In the genomic region with DNA sequence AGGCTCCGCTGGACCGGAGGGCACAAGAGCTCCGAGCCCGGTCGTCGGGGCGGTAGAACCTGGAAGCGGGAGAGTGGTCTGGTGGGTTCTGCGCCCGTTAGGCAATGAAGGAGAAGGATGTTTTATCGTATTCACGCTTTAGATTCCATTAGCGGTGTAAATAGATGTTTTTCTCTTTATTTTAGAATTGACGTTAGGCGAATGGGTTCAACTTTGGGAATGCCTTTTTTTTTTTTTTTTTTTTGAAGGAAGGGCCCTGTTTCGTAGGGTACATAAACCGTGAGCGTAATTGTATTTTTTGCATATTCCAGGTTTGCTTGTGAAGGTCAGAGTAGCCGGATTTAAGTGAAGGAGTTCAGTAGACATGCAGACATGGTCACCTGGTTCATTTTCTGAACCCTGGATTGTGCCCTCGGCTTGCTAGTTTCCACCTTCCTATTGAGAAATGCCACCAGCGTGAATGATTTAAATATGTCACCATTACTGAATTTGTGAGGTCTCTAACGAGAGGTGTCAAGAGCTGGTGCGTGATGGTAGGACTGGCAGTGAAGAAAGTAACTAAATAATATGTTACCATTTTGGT, we compare ENCODE assay signal across 8 cellular contexts. TPM values are rescaled to one million over a fixed set of nuclear protein-coding genes. Genes with fewer than 3 reads are reported as not detected.
DNase-seq lines count a peak whose midpoint lies in the region; ATAC-seq and TF ChIP-seq lines count a peak whose summit lies in the region.

No MANE protein-coding gene starts in this region.

- H3K4me3 Mint-ChIP-seq in activated CD4-positive, alpha-beta T cell treated with anti-CD3 and anti-CD28 coated beads for 36 hours: peak overlapping the region; percentile 98
- peak overlapping the region; percentile 97 for H3K4me3 Mint-ChIP-seq in activated CD4-positive, alpha-beta memory T cell treated with anti-CD3 and anti-CD28 coated beads, Interleukin-2, amount 10 ng/mL, durations not matched to agents 7 days and 5 days

- H3K27me3 Mint-ChIP-seq in activated CD4-positive, alpha-beta T cell treated with anti-CD3 and anti-CD28 coated beads for 36 hours: no peaks in the 10 kb centered on the region
- H3K27me3 Mint-ChIP-seq in activated CD4-positive, alpha-beta memory T cell treated with anti-CD3 and anti-CD28 coated beads, Interleukin-2, amount 10 ng/mL, durations not matched to agents 7 days and 5 days: no peaks in the 10 kb centered on the region

- no peak for ATAC-seq in activated CD4-positive, alpha-beta T cell treated with anti-CD3 and anti-CD28 coated beads for 36 hours

- no peaks in the 10 kb centered on the region for H3K36me3 ChIP-seq in suprapubic skin

- CTCF ChIA-PET in activated CD4-positive, alpha-beta T cell treated with anti-CD3 and anti-CD28 coated beads for 36 hours (lab: Charles Lee): interaction anchor here (0.7 to 1.6 kb wide), 5 partner anchors 11 to 401 kb away, joined by 3 to 5 read pairs (median 3); a partner anchor contains a TSS
- CTCF ChIA-PET in activated CD4-positive, alpha-beta memory T cell treated with anti-CD3 and anti-CD28 coated beads, Interleukin-2, amount 10 ng/mL, durations not matched to agents 7 days and 5 days (lab: Charles Lee): interaction anchor here (0.7 to 2.5 kb wide), 4 partner anchors 11 to 512 kb away, joined by 3 to 18 read pairs (median 6); a partner anchor contains a TSS

- intact Hi-C loops in activated CD4-positive, alpha-beta T cell treated with anti-CD3 and anti-CD28 coated beads for 36 hours (cut with DNase I, micrococcal nuclease): loop anchor here (1.0 to 5.0 kb wide), 11 partner anchors 11 to 918 kb away; a partner anchor contains a TSS

- H3K27ac ChIP-seq in suprapubic skin: peak overlapping the region; percentile 93

- no peak for TF ChIP-seq POLR2A in suprapubic skin (IDR thresholded peaks at IDR 0.05)

- H3K9me3 ChIP-seq in iPS-18c (ENCODE audit: control insufficient read depth, insufficient read depth, low read length) (no peaks in the 10 kb centered on the region), suprapubic skin (no peaks in the 10 kb centered on the region)

- peaks cover 14% of the 10 kb centered on the region for H3K36me3 Mint-ChIP-seq in activated CD4-positive, alpha-beta T cell treated with anti-CD3 and anti-CD28 coated beads for 36 hours (ENCODE audit: low read depth)
- peaks cover 23% of the 10 kb centered on the region for H3K36me3 Mint-ChIP-seq in activated CD4-positive, alpha-beta memory T cell treated with anti-CD3 and anti-CD28 coated beads, Interleukin-2, amount 10 ng/mL, durations not matched to agents 7 days and 5 days (ENCODE audit: low read depth)

- 6% methylated on average over 23 of the region's 23 CpGs for WGBS in suprapubic skin

- H3K27ac Mint-ChIP-seq in activated CD4-positive, alpha-beta T cell treated with anti-CD3 and anti-CD28 coated beads for 36 hours: peak overlapping the region; percentile 91
- H3K27ac Mint-ChIP-seq in activated CD4-positive, alpha-beta memory T cell treated with anti-CD3 and anti-CD28 coated beads, Interleukin-2, amount 10 ng/mL, durations not matched to agents 7 days and 5 days: peak overlapping the region; percentile 97

- POLR2A ChIA-PET in activated CD4-positive, alpha-beta T cell treated with anti-CD3 and anti-CD28 coated beads for 36 hours (lab: Charles Lee): interaction anchor here (0.6 to 1.6 kb wide), 7 partner anchors 11 to 1015 kb away, joined by 3 to 8 read pairs (median 3); a partner anchor contains a TSS
- POLR2A ChIA-PET in activated CD4-positive, alpha-beta memory T cell treated with anti-CD3 and anti-CD28 coated beads, Interleukin-2, amount 10 ng/mL, durations not matched to agents 7 days and 5 days (lab: Charles Lee): interaction anchor here (0.5 to 3.4 kb wide), 12 partner anchors 9 to 924 kb away, joined by 3 to 40 read pairs (median 4); a partner anchor contains a TSS

- H3K27me3 ChIP-seq in suprapubic skin: no peaks in the 10 kb centered on the region

- peak overlapping the region; percentile 94 for H3K4me3 ChIP-seq in iPS-18c (ENCODE audit: insufficient read depth, low read depth, low read length)
- peak overlapping the region; percentile 77 for H3K4me3 ChIP-seq in suprapubic skin

- peak; percentile 11 for DNase-seq in activated CD4-positive, alpha-beta T cell treated with anti-CD3 and anti-CD28 coated beads for 36 hours
- no peak for DNase-seq in activated CD4-positive, alpha-beta T cell treated with anti-CD3 and anti-CD28 coated beads, Interleukin-2, amount 50 U/mL, for 4 hours
- no peak for DNase-seq in activated CD4-positive, alpha-beta memory T cell treated with anti-CD3 and anti-CD28 coated beads, Interleukin-2, amount 10 ng/mL, durations not matched to agents 7 days and 5 days
- DNase-seq in suprapubic skin (ENCODE audit: low spot score in 2 of 2): no peak
- no peak for DNase-seq in GM20000 (ENCODE audit: low spot score)
- no peak for DNase-seq in HuH-7.5 (ENCODE audit: low spot score)
- no peak for DNase-seq in NCI-H2029 treated with DMSO at 0.1 percent for 48 hours (lab: John Stamatoyannopoulos, UW)

- H3K4me1 Mint-ChIP-seq in activated CD4-positive, alpha-beta T cell treated with anti-CD3 and anti-CD28 coated beads for 36 hours: peaks cover 24% of the 10 kb centered on the region
- peaks cover 34% of the 10 kb centered on the region for H3K4me1 Mint-ChIP-seq in activated CD4-positive, alpha-beta memory T cell treated with anti-CD3 and anti-CD28 coated beads, Interleukin-2, amount 10 ng/mL, durations not matched to agents 7 days and 5 days

- TF ChIP-seq CTCF in suprapubic skin (IDR thresholded peaks at IDR 0.05) (no peak), GM20000 (IDR thresholded peaks at IDR 0.05; ENCODE audit: extremely low read depth, missing control alignments) (no peak)

- peaks cover 25% of the 10 kb centered on the region for H3K4me1 ChIP-seq in suprapubic skin

- no peak for TF ChIP-seq EP300 in suprapubic skin (IDR thresholded peaks at IDR 0.05)

- H3K9me3 Mint-ChIP-seq in activated CD4-positive, alpha-beta T cell treated with anti-CD3 and anti-CD28 coated beads for 36 hours (ENCODE audit: low read depth): peaks cover 3% of the 10 kb centered on the region
- H3K9me3 Mint-ChIP-seq in activated CD4-positive, alpha-beta memory T cell treated with anti-CD3 and anti-CD28 coated beads, Interleukin-2, amount 10 ng/mL, durations not matched to agents 7 days and 5 days: no peaks in the 10 kb centered on the region

RNA-seq across cellular contexts. Expression of a gene that starts 0.8 kb away (rescaled TPM):
- total RNA-seq in activated CD4-positive, alpha-beta T cell treated with anti-CD3 and anti-CD28 coated beads for 36 hours: 10 to 100 TPM; 69.3 to 75.1 TPM
- 10 to 100 TPM; 88.0 to 90.3 TPM for total RNA-seq in activated CD4-positive, alpha-beta memory T cell treated with anti-CD3 and anti-CD28 coated beads, Interleukin-2, amount 10 ng/mL, durations not matched to agents 7 days and 5 days
- total RNA-seq in suprapubic skin: 100 to 1,000 TPM in 2 of 4 donors, 10 to 100 TPM in 2; 73.5 to 222 (median 89.5) TPM

RNA-seq across cellular contexts. Expression of a gene that starts 11.1 kb away (rescaled TPM):
- 1 to 10 TPM; 7.5 to 8.3 TPM for total RNA-seq in activated CD4-positive, alpha-beta T cell treated with anti-CD3 and anti-CD28 coated beads for 36 hours
- total RNA-seq in activated CD4-positive, alpha-beta memory T cell treated with anti-CD3 and anti-CD28 coated beads, Interleukin-2, amount 10 ng/mL, durations not matched to agents 7 days and 5 days: 10 to 100 TPM in 1 of 2 experiments, 1 to 10 TPM in 1; 9.7 to 10.3 TPM
- 10 to 100 TPM in 3 of 4 donors, 1 to 10 TPM in 1; 6.2 to 15.6 (median 11.9) TPM for total RNA-seq in suprapubic skin

RNA-seq across cellular contexts. Expression of a gene that starts 37.1 kb away (rescaled TPM):
- total RNA-seq in activated CD4-positive, alpha-beta T cell treated with anti-CD3 and anti-CD28 coated beads for 36 hours: 1 to 10 TPM in 1 of 2 experiments, under 1 TPM in 1; 0.86 to 1.2 TPM
- 1 to 10 TPM; 1.5 to 2.6 TPM for total RNA-seq in activated CD4-positive, alpha-beta memory T cell treated with anti-CD3 and anti-CD28 coated beads, Interleukin-2, amount 10 ng/mL, durations not matched to agents 7 days and 5 days
- total RNA-seq in suprapubic skin: 100 to 1,000 TPM in 1 of 4 donors, 10 to 100 TPM in 3; 37.7 to 129 (median 53.8) TPM

Comparison
In these comparisons a context has a peak if more than half of its experiments do, and no peak if none do; other contexts are left out.
1. RNA of a gene that starts 37.1 kb away (total RNA-seq): 37.7 to 129 TPM in suprapubic skin; 1.5 to 2.6 TPM in activated CD4-positive, alpha-beta memory T cell treated with anti-CD3 and anti-CD28 coated beads, Interleukin-2, amount 10 ng/mL, durations not matched to agents 7 days and 5 days and 0.86 to 1.2 TPM in activated CD4-positive, alpha-beta T cell treated with anti-CD3 and anti-CD28 coated beads for 36 hours; every median in the first group is over 10 times any median in the second.